8 cellular contexts compared by ENCODE assay signal in genomic region chr17:19386276-19386863, GRCh38. TPM values are rescaled to one million over a fixed set of nuclear protein-coding genes. Genes with fewer than 3 reads are reported as not detected.
A peak's percentile ranks its signal among the peaks of the same experiment; 100 is the strongest.
DNase-seq lines count a peak whose midpoint lies in the region; ATAC-seq and TF ChIP-seq lines count a peak whose summit lies in the region.

No MANE protein-coding gene starts in this region.

- H3K27ac ChIP-seq in duodenal mucosa (ENCODE audit: low read depth, low read length) = peak overlapping the region; percentile 66

- H3K27me3 ChIP-seq in duodenal mucosa (ENCODE audit: control insufficient read depth in 1 of 2, insufficient read depth in 2 of 2, low read length in 2 of 2) = no peaks in the 10 kb centered on the region

- H3K9me3 Mint-ChIP-seq in natural killer cell treated with Interleukin-12 subunit alpha and Interleukin-12 subunit beta and Interleukin-15 and Interleukin-18, amount 100 ng/mL, for 72 hours = no peaks in the 10 kb centered on the region

- H3K27ac Mint-ChIP-seq in natural killer cell treated with Interleukin-12 subunit alpha and Interleukin-12 subunit beta and Interleukin-15 and Interleukin-18, amount 100 ng/mL, for 72 hours = no peak overlapping the region

- peak overlapping the region; percentile 42 to 49 for H3K4me3 ChIP-seq in duodenal mucosa (ENCODE audit: low read depth in 1 of 2, low read length in 2 of 2)

- no peak overlapping the region for H3K4me3 Mint-ChIP-seq in natural killer cell treated with Interleukin-12 subunit alpha and Interleukin-12 subunit beta and Interleukin-15 and Interleukin-18, amount 100 ng/mL, for 72 hours

- no peak for TF ChIP-seq CTCF in AG09319 (IDR thresholded peaks at IDR 0.05; ENCODE audit: low read depth, low read length)

- no peaks in the 10 kb centered on the region for H3K36me3 Mint-ChIP-seq in natural killer cell treated with Interleukin-12 subunit alpha and Interleukin-12 subunit beta and Interleukin-15 and Interleukin-18, amount 100 ng/mL, for 72 hours

- DNase-seq in AG09319 (ENCODE audit: extremely low read depth, low read depth) (peak; percentile 48), NCI-H2171 treated with DMSO at 0.1 percent for 48 hours (lab: John Stamatoyannopoulos, UW) (peak; percentile 39), activated gamma-delta T cell treated with Interleukin-2 at 50 U/mL for 16 hours (no peak), DMS114 treated with DMSO at 0.1 percent for 48 hours (lab: John Stamatoyannopoulos, UW; ENCODE audit: unreplicated experiment) (no peak)
- DNase-seq in natural killer cell treated with Interleukin-12 subunit alpha and Interleukin-12 subunit beta and Interleukin-15 and Interleukin-18, amount 100 ng/mL, for 72 hours (ENCODE audit: low spot score) = no peak

- peaks cover 13 to 15% of the 10 kb centered on the region in 2 donors for H3K4me1 Mint-ChIP-seq in natural killer cell treated with Interleukin-12 subunit alpha and Interleukin-12 subunit beta and Interleukin-15 and Interleukin-18, amount 100 ng/mL, for 72 hours (ENCODE audit: low read depth in 2 of 2)

- peaks cover 0 to 2% of the 10 kb centered on the region in 2 donors for H3K27me3 Mint-ChIP-seq in natural killer cell treated with Interleukin-12 subunit alpha and Interleukin-12 subunit beta and Interleukin-15 and Interleukin-18, amount 100 ng/mL, for 72 hours

- peaks cover 38 to 42% of the 10 kb centered on the region in 2 donors for H3K4me1 ChIP-seq in duodenal mucosa (ENCODE audit: control insufficient read depth in 1 of 2, insufficient read depth in 2 of 2, low read length in 2 of 2)

- peak; percentile 12 to 46 for ATAC-seq in natural killer cell treated with Interleukin-12 subunit alpha and Interleukin-12 subunit beta and Interleukin-15 and Interleukin-18, amount 100 ng/mL, for 72 hours
- ATAC-seq in GM18858 (IDR thresholded peaks at IDR 0.05; ENCODE audit: unreplicated experiment) = no peak
- no peak for ATAC-seq in HG03442 (IDR thresholded peaks at IDR 0.05; ENCODE audit: unreplicated experiment)

- peaks cover 18 to 38% of the 10 kb centered on the region in 2 donors for H3K36me3 ChIP-seq in duodenal mucosa (ENCODE audit: control insufficient read depth in 1 of 2, insufficient read depth in 2 of 2, low read length in 2 of 2)

- no peaks in the 10 kb centered on the region for H3K9me3 ChIP-seq in duodenal mucosa (ENCODE audit: control insufficient read depth in 1 of 2, low read length in 2 of 2)

- peak overlapping the region in 1 of 2 donors; percentile 29 for H3K9ac ChIP-seq in duodenal mucosa (ENCODE audit: low read depth in 1 of 2, low read length in 2 of 2)

RNA-seq across cellular contexts. Expression of gene MFAP4, which starts 0.6 kb away (rescaled TPM):
- total RNA-seq in natural killer cell treated with Interleukin-12 subunit alpha and Interleukin-12 subunit beta and Interleukin-15 and Interleukin-18, amount 100 ng/mL, for 72 hours = not detected

RNA-seq across cellular contexts. Expression of gene MAPK7, which starts 8.1 kb away (rescaled TPM):
- total RNA-seq in natural killer cell treated with Interleukin-12 subunit alpha and Interleukin-12 subunit beta and Interleukin-15 and Interleukin-18, amount 100 ng/mL, for 72 hours = 10 to 100 TPM; 28.7 to 29.8 TPM

RNA-seq across cellular contexts. Expression of gene B9D1, which starts 23.8 kb away (rescaled TPM):
- total RNA-seq in natural killer cell treated with Interleukin-12 subunit alpha and Interleukin-12 subunit beta and Interleukin-15 and Interleukin-18, amount 100 ng/mL, for 72 hours = 1 to 10 TPM; 2.2 to 4.9 TPM

RNA-seq across cellular contexts. Expression of gene RNF112, which starts 24.7 kb away (rescaled TPM):
- 1 to 10 TPM in 1 of 2 donors, under 1 TPM in 1; 0.14 to 1.1 TPM for total RNA-seq in natural killer cell treated with Interleukin-12 subunit alpha and Interleukin-12 subunit beta and Interleukin-15 and Interleukin-18, amount 100 ng/mL, for 72 hours

Comparison
In these comparisons a context has a peak if more than half of its experiments do, and no peak if none do; other contexts are left out.
1. DNase-seq: peak in AG09319 (single experiment) and NCI-H2171 treated with DMSO at 0.1 percent for 48 hours (single experiment); none in natural killer cell treated with Interleukin-12 subunit alpha and Interleukin-12 subunit beta and Interleukin-15 and Interleukin-18, amount 100 ng/mL, for 72 hours (single experiment), activated gamma-delta T cell treated with Interleukin-2 at 50 U/mL for 16 hours (single experiment) and DMS114 treated with DMSO at 0.1 percent for 48 hours (single experiment).
2. ATAC-seq: peak in natural killer cell treated with Interleukin-12 subunit alpha and Interleukin-12 subunit beta and Interleukin-15 and Interleukin-18, amount 100 ng/mL, for 72 hours (2 of 2); none in GM18858 (single experiment) and HG03442 (single experiment).